Comparison of ENCODE assay signal across 29 cellular contexts in the genomic region with DNA sequence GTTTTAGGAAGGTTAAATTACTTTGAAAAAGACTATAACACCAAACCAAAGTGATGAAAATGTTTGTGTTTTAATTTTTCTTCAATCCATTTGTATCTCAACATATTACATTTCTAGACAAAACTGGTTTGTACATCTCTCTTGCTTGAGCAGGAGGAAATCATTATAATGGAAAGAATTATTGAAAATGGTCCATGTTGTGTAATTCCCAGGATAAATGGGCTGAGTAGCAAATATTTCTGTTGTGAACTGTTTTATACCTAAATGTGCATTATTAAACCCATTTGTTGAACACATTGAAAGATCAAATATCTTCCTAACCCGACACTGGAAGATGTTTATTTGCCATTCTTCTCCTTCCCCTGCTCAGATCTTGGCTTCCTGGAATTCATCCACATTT.
"Had no signal": no experiment of that assay in that cellular context is flagged by ENCODE, and none has a peak within 500 bp of the region (broad histone marks: within the 10 kb centered on the region; RNA-seq: fewer than 3 reads in every experiment).

No MANE protein-coding gene starts in this region.

- ATAC-seq: left colon; left lung; mucosa of descending colon; naive thymus-derived CD4-positive, alpha-beta T cell; natural killer cell treated with Interleukin-12 subunit alpha and Interleukin-12 subunit beta and Interleukin-15 and Interleukin-18, amount 100 ng/mL, for 72 hours; pancreas; right cardiac atrium; sciatic nerve; stimulated activated naive B cell treated with anti-CD40 and anti-IgM and Interleukin-4, amounts not matched to agents 10 μg/mL and 1 μg/mL and 100 μg/mL, for 72 hours; stimulated activated naive CD8-positive, alpha-beta T cell treated with anti-CD3 and anti-CD28 coated beads, Interleukin-15, Interleukin-2, amounts not matched to agents 100 U/mL and 50 U/mL, for 24 hours had no signal

- H3K4me3 ChIP-seq: left lung, lung, mucosa of descending colon, pancreas, prostate gland, skin epidermis, stomach, testis, thyroid gland, transverse colon, upper lobe of left lung, vagina had no signal

- DNase-seq: hypothalamus; immature natural killer cell; kidney; left colon; left lung; mesendoderm; mucosa of descending colon; naive thymus-derived CD4-positive, alpha-beta T cell; pancreas; posterior cingulate gyrus; retina; right cardiac atrium; stimulated activated CD4-positive, alpha-beta T cell treated with anti-CD3 and anti-CD28 coated beads, Interleukin-12 subunit alpha, Interleukin-12 subunit beta, amount 100 ng/mL, for 4 hours; stimulated activated CD4-positive, alpha-beta T cell treated with anti-CD3 and anti-CD28 coated beads, Interleukin-15, amount 100 ng/mL, for 24 hours; stimulated activated CD4-positive, alpha-beta T cell treated with anti-CD3 and anti-CD28 coated beads, Interleukin-2, amount 100 ng/mL, for 24 hours; stimulated activated CD4-positive, alpha-beta T cell treated with anti-CD3 and anti-CD28 coated beads, Interleukin-4, amount 100 ng/mL, for 1 hour; stimulated activated naive B cell treated with anti-CD40 and anti-IgM and Interleukin-4, amounts not matched to agents 10 μg/mL and 1 μg/mL and 100 μg/mL, for 72 hours; stimulated activated naive CD8-positive, alpha-beta T cell treated with anti-CD3 and anti-CD28 coated beads, Interleukin-15, Interleukin-2, amounts not matched to agents 100 U/mL and 50 U/mL, for 24 hours; stomach; testis; thyroid gland; transverse colon; upper lobe of left lung had no signal

- H3K4me1 ChIP-seq: left lung, pancreas, prostate gland, stomach, testis, thyroid gland, upper lobe of left lung, vagina had no signal

- H3K27me3 ChIP-seq: pancreas, stomach, testis, thyroid gland, transverse colon, upper lobe of left lung, vagina had no signal

- H3K36me3 ChIP-seq: left lung, pancreas, prostate gland, stomach, thyroid gland, transverse colon, upper lobe of left lung, vagina had no signal

- H3K9me3 ChIP-seq: left lung, mucosa of descending colon, pancreas, prostate gland, stomach, testis, thyroid gland, transverse colon, upper lobe of left lung, vagina had no signal
